1 cellular context compared by ENCODE assay signal in the genomic region with DNA sequence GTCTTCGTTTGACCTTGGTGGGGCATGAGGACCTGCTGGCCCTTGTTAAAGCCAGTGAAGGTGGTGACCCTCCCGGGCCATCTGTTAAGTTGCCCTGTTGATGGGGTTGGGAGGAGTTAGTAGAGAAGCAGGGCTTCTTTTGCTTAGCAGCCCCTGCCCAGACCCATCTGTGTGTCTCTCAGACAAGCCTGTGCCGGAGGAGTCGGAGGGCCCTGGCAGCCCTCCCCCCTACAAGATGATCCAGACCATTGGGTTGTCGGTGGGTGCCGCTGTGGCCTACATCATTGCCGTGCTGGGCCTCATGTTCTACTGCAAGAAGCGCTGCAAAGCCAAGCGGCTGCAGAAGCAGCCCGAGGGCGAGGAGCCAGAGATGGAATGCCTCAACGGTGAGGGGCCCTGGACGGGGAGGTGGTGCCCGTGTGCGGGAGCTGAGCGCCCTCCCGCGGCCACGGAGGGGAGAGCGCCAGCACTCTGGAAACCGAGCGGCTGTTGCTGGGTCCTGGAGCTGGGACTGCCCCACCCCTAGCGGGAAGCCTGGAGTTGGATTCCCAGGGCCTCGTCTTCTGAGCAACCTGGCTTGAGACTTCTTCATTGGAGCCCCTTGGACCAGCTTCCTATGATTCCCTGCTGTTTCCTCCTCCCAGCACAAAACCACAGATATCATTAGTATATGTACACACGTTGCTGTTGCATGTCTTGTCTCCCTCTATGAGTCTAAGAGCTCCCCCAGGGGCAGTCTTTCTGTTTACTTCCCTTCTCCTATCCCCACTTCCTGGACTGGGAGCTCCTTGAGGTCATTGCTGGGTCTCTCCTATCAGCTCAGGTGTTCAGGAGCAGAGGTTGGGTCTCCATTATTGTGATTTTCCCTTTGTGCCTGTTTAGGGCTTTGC.
A peak's percentile ranks its signal among the peaks of the same experiment; 100 is the strongest.
TF ChIP-seq lines count a peak whose summit lies in the region.

No MANE protein-coding gene starts in this region.

TF ChIP-seq in K562, 482 proteins besides CTCF, POLR2A, EP300 and RAD21 (continued from another document and continues in another):
- TF ChIP-seq, protein P1, sequence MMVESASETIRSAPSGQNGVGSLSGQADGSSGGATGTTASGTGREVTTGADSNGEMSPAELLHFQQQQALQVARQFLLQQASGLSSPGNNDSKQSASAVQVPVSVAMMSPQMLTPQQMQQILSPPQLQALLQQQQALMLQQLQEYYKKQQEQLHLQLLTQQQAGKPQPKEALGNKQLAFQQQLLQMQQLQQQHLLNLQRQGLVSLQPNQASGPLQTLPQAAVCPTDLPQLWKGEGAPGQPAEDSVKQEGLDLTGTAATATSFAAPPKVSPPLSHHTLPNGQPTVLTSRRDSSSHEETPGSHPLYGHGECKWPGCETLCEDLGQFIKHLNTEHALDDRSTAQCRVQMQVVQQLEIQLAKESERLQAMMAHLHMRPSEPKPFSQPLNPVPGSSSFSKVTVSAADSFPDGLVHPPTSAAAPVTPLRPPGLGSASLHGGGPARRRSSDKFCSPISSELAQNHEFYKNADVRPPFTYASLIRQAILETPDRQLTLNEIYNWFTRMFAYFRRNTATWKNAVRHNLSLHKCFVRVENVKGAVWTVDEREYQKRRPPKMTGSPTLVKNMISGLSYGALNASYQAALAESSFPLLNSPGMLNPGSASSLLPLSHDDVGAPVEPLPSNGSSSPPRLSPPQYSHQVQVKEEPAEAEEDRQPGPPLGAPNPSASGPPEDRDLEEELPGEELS (CRISPR knock-in tag; IDR thresholded peaks at IDR 0.05; ENCODE audit: borderline replicate concordance), result no peak
- TF ChIP-seq BCOR (IDR thresholded peaks at IDR 0.05) (no peak), SAFB2 (IDR thresholded peaks at IDR 0.05; ENCODE audit: borderline replicate concordance, low read depth, low read length, severe bottlenecking) (no peak), DNMT1 (IDR thresholded peaks at IDR 0.05) (no peak), NFIX (CRISPR knock-in tag; IDR thresholded peaks at IDR 0.05; ENCODE audit: low read depth) (no peak), TARDBP (IDR thresholded peaks at IDR 0.05) (no peak), ZNF384 (IDR thresholded peaks at IDR 0.05; ENCODE audit: low read depth, low read length) (peak; percentile 76; the same call in 1 of the 2 replicates), RFX7 (CRISPR knock-in tag; IDR thresholded peaks at IDR 0.05) (no peak), SOX6 (IDR thresholded peaks at IDR 0.05) (peak; percentile 59; the same call in 1 of the 2 replicates), NRF1 (conservative IDR thresholded peaks at IDR 0.05 in 1 of 2, IDR thresholded peaks at IDR 0.05 in 1 of 2) (0 out of 4 replicates have a peak, but pooled peaks have one; percentile 9 to 12), TBL1XR1 (IDR thresholded peaks at IDR 0.05; ENCODE audit: low read length in 2 of 2) (no peak; a peak in 1 of 4 replicates), COPS2 (conservative IDR thresholded peaks at IDR 0.05) (no peak), SMC3 (conservative IDR thresholded peaks at IDR 0.05; ENCODE audit: insufficient read depth, low read depth, low read length) (peak; percentile 99), PHF8 (IDR thresholded peaks at IDR 0.05; ENCODE audit: borderline replicate concordance, low read length) (no peak), ZNF589 (CRISPR knock-in tag; IDR thresholded peaks at IDR 0.05; ENCODE audit: low read depth) (no peak), SMAD1 (IDR thresholded peaks at IDR 0.05; ENCODE audit: low read depth, low read length, partially characterized antibody) (no peak), ZNF324 (CRISPR knock-in tag; IDR thresholded peaks at IDR 0.05) (no peak), LEF1 (IDR thresholded peaks at IDR 0.05) (no peak), GTF2A2 (tag; IDR thresholded peaks at IDR 0.05) (no peak), ZNF224 (CRISPR knock-in tag; IDR thresholded peaks at IDR 0.05) (no peak), ZNF217 (CRISPR knock-in tag; IDR thresholded peaks at IDR 0.05) (no peak), RAD51 (IDR thresholded peaks at IDR 0.05; ENCODE audit: borderline replicate concordance, low read depth) (no peak), ZNF444 (CRISPR knock-in tag; IDR thresholded peaks at IDR 0.05) (no peak), ERF (CRISPR knock-in tag; IDR thresholded peaks at IDR 0.05) (0 out of 2 replicates have a peak, but pooled peaks have one; percentile 13), ZC3H4 (CRISPR knock-in tag; IDR thresholded peaks at IDR 0.05; ENCODE audit: borderline replicate concordance) (no peak), TAL1 (IDR thresholded peaks at IDR 0.05) (no peak), ZNF830 (CRISPR knock-in tag; IDR thresholded peaks at IDR 0.05) (no peak), PHB (CRISPR knock-in tag; IDR thresholded peaks at IDR 0.05) (no peak), BDP1 (IDR thresholded peaks at IDR 0.05; ENCODE audit: insufficient read depth, insufficient read length) (no peak), CREB1 (IDR thresholded peaks at IDR 0.05) (no peak), CREB1 (CRISPR knock-in tag; IDR thresholded peaks at IDR 0.05) (0 out of 2 replicates have a peak, but pooled peaks have one; percentile 47), TGIF2 (CRISPR knock-in tag; IDR thresholded peaks at IDR 0.05) (no peak), POU5F1 (IDR thresholded peaks at IDR 0.05; ENCODE audit: borderline replicate concordance, low read depth, low read length, partially characterized antibody) (no peak), BACH1 (tag; IDR thresholded peaks at IDR 0.05) (no peak), ZBED1 (IDR thresholded peaks at IDR 0.05) (no peak), POLR3A (IDR thresholded peaks at IDR 0.05; ENCODE audit: borderline replicate concordance, extremely low read depth, insufficient read depth, insufficient read length) (no peak), ILF3 (IDR thresholded peaks at IDR 0.05; ENCODE audit: borderline replicate concordance) (no peak), RNF2 (IDR thresholded peaks at IDR 0.05) (no peak), FUS (optimal IDR thresholded peaks at IDR 0.05; ENCODE audit: low read depth, low read length) (no peak), ZC3H11A (IDR thresholded peaks at IDR 0.05; ENCODE audit: low read depth, low read length) (no peak), ZNF561 (CRISPR knock-in tag; conservative IDR thresholded peaks at IDR 0.05) (no peak), SNRNP70 (optimal IDR thresholded peaks at IDR 0.05; ENCODE audit: low read depth, low read length) (no peak), FOXJ3 (CRISPR knock-in tag; IDR thresholded peaks at IDR 0.05) (no peak)
- TF ChIP-seq, protein P2, sequence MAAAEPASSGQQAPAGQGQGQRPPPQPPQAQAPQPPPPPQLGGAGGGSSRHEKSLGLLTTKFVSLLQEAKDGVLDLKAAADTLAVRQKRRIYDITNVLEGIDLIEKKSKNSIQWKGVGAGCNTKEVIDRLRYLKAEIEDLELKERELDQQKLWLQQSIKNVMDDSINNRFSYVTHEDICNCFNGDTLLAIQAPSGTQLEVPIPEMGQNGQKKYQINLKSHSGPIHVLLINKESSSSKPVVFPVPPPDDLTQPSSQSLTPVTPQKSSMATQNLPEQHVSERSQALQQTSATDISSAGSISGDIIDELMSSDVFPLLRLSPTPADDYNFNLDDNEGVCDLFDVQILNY (CRISPR knock-in tag; IDR thresholded peaks at IDR 0.05), result no peak
- TF ChIP-seq, protein P3, sequence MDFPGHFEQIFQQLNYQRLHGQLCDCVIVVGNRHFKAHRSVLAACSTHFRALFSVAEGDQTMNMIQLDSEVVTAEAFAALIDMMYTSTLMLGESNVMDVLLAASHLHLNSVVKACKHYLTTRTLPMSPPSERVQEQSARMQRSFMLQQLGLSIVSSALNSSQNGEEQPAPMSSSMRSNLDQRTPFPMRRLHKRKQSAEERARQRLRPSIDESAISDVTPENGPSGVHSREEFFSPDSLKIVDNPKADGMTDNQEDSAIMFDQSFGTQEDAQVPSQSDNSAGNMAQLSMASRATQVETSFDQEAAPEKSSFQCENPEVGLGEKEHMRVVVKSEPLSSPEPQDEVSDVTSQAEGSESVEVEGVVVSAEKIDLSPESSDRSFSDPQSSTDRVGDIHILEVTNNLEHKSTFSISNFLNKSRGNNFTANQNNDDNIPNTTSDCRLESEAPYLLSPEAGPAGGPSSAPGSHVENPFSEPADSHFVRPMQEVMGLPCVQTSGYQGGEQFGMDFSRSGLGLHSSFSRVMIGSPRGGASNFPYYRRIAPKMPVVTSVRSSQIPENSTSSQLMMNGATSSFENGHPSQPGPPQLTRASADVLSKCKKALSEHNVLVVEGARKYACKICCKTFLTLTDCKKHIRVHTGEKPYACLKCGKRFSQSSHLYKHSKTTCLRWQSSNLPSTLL (IDR thresholded peaks at IDR 0.05), result no peak
- TF ChIP-seq, protein P4, sequence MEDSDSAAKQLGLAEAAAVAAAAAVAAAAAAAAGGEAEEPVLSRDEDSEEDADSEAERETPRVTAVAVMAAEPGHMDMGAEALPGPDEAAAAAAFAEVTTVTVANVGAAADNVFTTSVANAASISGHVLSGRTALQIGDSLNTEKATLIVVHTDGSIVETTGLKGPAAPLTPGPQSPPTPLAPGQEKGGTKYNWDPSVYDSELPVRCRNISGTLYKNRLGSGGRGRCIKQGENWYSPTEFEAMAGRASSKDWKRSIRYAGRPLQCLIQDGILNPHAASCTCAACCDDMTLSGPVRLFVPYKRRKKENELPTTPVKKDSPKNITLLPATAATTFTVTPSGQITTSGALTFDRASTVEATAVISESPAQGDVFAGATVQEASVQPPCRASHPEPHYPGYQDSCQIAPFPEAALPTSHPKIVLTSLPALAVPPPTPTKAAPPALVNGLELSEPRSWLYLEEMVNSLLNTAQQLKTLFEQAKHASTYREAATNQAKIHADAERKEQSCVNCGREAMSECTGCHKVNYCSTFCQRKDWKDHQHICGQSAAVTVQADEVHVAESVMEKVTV (CRISPR knock-in tag; IDR thresholded peaks at IDR 0.05), result peak; percentile 98
- TF ChIP-seq, protein P5, sequence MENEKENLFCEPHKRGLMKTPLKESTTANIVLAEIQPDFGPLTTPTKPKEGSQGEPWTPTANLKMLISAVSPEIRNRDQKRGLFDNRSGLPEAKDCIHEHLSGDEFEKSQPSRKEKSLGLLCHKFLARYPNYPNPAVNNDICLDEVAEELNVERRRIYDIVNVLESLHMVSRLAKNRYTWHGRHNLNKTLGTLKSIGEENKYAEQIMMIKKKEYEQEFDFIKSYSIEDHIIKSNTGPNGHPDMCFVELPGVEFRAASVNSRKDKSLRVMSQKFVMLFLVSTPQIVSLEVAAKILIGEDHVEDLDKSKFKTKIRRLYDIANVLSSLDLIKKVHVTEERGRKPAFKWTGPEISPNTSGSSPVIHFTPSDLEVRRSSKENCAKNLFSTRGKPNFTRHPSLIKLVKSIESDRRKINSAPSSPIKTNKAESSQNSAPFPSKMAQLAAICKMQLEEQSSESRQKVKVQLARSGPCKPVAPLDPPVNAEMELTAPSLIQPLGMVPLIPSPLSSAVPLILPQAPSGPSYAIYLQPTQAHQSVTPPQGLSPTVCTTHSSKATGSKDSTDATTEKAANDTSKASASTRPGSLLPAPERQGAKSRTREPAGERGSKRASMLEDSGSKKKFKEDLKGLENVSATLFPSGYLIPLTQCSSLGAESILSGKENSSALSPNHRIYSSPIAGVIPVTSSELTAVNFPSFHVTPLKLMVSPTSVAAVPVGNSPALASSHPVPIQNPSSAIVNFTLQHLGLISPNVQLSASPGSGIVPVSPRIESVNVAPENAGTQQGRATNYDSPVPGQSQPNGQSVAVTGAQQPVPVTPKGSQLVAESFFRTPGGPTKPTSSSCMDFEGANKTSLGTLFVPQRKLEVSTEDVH (IDR thresholded peaks at IDR 0.05; ENCODE audit: low read depth, partially characterized antibody), result peak; percentile 18
- TF ChIP-seq, protein P6, sequence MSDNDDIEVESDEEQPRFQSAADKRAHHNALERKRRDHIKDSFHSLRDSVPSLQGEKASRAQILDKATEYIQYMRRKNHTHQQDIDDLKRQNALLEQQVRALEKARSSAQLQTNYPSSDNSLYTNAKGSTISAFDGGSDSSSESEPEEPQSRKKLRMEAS (CRISPR knock-in tag; IDR thresholded peaks at IDR 0.05), result 0 out of 2 replicates have a peak, but pooled peaks have one; percentile 32
- TF ChIP-seq, protein P7, sequence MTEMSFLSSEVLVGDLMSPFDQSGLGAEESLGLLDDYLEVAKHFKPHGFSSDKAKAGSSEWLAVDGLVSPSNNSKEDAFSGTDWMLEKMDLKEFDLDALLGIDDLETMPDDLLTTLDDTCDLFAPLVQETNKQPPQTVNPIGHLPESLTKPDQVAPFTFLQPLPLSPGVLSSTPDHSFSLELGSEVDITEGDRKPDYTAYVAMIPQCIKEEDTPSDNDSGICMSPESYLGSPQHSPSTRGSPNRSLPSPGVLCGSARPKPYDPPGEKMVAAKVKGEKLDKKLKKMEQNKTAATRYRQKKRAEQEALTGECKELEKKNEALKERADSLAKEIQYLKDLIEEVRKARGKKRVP (CRISPR knock-in tag; IDR thresholded peaks at IDR 0.05), result no peak
- TF ChIP-seq, protein P8, sequence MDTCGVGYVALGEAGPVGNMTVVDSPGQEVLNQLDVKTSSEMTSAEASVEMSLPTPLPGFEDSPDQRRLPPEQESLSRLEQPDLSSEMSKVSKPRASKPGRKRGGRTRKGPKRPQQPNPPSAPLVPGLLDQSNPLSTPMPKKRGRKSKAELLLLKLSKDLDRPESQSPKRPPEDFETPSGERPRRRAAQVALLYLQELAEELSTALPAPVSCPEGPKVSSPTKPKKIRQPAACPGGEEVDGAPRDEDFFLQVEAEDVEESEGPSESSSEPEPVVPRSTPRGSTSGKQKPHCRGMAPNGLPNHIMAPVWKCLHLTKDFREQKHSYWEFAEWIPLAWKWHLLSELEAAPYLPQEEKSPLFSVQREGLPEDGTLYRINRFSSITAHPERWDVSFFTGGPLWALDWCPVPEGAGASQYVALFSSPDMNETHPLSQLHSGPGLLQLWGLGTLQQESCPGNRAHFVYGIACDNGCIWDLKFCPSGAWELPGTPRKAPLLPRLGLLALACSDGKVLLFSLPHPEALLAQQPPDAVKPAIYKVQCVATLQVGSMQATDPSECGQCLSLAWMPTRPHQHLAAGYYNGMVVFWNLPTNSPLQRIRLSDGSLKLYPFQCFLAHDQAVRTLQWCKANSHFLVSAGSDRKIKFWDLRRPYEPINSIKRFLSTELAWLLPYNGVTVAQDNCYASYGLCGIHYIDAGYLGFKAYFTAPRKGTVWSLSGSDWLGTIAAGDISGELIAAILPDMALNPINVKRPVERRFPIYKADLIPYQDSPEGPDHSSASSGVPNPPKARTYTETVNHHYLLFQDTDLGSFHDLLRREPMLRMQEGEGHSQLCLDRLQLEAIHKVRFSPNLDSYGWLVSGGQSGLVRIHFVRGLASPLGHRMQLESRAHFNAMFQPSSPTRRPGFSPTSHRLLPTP (IDR thresholded peaks at IDR 0.05; ENCODE audit: borderline replicate concordance, extremely low read depth, insufficient read length), result no peak
- TF ChIP-seq, protein P9, sequence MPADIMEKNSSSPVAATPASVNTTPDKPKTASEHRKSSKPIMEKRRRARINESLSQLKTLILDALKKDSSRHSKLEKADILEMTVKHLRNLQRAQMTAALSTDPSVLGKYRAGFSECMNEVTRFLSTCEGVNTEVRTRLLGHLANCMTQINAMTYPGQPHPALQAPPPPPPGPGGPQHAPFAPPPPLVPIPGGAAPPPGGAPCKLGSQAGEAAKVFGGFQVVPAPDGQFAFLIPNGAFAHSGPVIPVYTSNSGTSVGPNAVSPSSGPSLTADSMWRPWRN (IDR thresholded peaks at IDR 0.05; ENCODE audit: low read depth), result no peak
- TF ChIP-seq, protein P10, sequence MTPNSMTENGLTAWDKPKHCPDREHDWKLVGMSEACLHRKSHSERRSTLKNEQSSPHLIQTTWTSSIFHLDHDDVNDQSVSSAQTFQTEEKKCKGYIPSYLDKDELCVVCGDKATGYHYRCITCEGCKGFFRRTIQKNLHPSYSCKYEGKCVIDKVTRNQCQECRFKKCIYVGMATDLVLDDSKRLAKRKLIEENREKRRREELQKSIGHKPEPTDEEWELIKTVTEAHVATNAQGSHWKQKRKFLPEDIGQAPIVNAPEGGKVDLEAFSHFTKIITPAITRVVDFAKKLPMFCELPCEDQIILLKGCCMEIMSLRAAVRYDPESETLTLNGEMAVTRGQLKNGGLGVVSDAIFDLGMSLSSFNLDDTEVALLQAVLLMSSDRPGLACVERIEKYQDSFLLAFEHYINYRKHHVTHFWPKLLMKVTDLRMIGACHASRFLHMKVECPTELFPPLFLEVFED (CRISPR knock-in tag; conservative IDR thresholded peaks at IDR 0.05), result no peak
